29 cellular contexts compared by ENCODE assay signal in the genomic region with DNA sequence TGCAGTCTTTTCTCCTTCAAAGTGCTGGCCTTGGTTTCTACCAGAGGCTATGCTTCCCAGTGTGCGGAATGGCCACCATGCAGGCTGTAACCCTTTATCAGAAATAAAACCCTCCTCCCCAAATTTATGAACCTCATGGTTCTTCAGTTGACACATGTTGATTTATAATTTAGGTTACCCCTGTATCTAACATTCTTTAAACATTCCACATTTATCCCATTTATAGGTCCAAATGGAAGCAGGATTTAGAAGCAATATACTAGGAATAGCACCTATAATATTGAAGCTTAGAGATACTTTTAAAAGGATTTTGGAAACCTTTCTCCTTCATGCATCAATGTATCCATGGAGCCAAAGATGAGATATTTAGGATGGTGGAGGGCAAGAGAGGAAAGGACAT.
DNase-seq lines count a peak whose midpoint lies in the region; ATAC-seq, FAIRE-seq and TF ChIP-seq lines count a peak whose summit lies in the region.
"Had no signal": no experiment of that assay in that cellular context is flagged by ENCODE, and none has a peak within 500 bp of the region (broad histone marks: within the 10 kb centered on the region; RNA-seq: fewer than 3 reads in every experiment).

No MANE protein-coding gene starts in this region.

- H3K27ac ChIP-seq in HepG2 (ENCODE audit: extremely low read length, insufficient read depth, low read length) (no peak overlapping the region), right lobe of liver (no peak overlapping the region)
- H3K27ac ChIP-seq: 22Rv1; A549; BLaER1; BLaER1 treated with 17β-estradiol and CSF1 and Interleukin-3, amounts not matched to agents 10 nM and 100 nM; C4-2B had no signal

- H3K4me1 ChIP-seq in HepG2 (ENCODE audit: insufficient read depth, low read length) (no peaks in the 10 kb centered on the region), right lobe of liver (no peaks in the 10 kb centered on the region)
- H3K4me1 ChIP-seq: A549, BE2C, Caco-2 had no signal

- no peaks in the 10 kb centered on the region for H3K79me2 ChIP-seq in HepG2 (ENCODE audit: insufficient read depth, low read length)

- H3K4me3 ChIP-seq in HepG2 (replicated peaks in 1 of 3; ENCODE audit: insufficient read depth in 1 of 3, low read depth in 2 of 3, low read length in 3 of 3) (no peak overlapping the region), right lobe of liver (no peak overlapping the region)
- H3K4me3 ChIP-seq: A549; BLaER1; BLaER1 treated with 17β-estradiol and CSF1 and Interleukin-3, amounts not matched to agents 10 nM and 100 nM had no signal

- no peaks in the 10 kb centered on the region for H4K20me1 ChIP-seq in HepG2 (ENCODE audit: insufficient read depth, low read length)
- H4K20me1 ChIP-seq: BLaER1; BLaER1 treated with 17β-estradiol and CSF1 and Interleukin-3, amounts not matched to agents 10 nM and 100 nM had no signal

- FAIRE-seq in HepG2 (lab: Jason Lieb, UNC): no peak
- FAIRE-seq: A204.1, A549, D721Med had no signal

- no peak overlapping the region for H3K9ac ChIP-seq in HepG2 (ENCODE audit: insufficient read depth, low read depth, low read length)
- H3K9ac ChIP-seq: BLaER1; BLaER1 treated with 17β-estradiol and CSF1 and Interleukin-3, amounts not matched to agents 10 nM and 100 nM had no signal

- DNase-seq in HepG2 (ENCODE audit: low spot score) (no peak), right lobe of liver (no peak)
- DNase-seq: 8988T; ACHN; AML-193; BE2C; C1 segment of cervical spinal cord; Caco-2; Calu3; CD4-positive, alpha-beta memory T cell; CD4-positive, alpha-beta T cell; CD4-positive, CD25-positive, alpha-beta regulatory T cell; CD8-positive, alpha-beta memory T cell; CD8-positive, alpha-beta T cell; COR-L47; DMS 273 treated with DMSO at 0.1 percent for 48 hours; DMS153; DMS53; DMS79; DMS79 treated with DMSO at 0.1 percent for 48 hours; DND-41; EL had no signal

- H3K27me3 ChIP-seq in HepG2 (ENCODE audit: control insufficient read depth in 1 of 2, insufficient read depth in 2 of 2, low read length in 2 of 2) (no peaks in the 10 kb centered on the region), right lobe of liver (no peaks in the 10 kb centered on the region)
- H3K27me3 ChIP-seq: BE2C; BLaER1; BLaER1 treated with 17β-estradiol and CSF1 and Interleukin-3, amounts not matched to agents 10 nM and 100 nM had no signal

- TF ChIP-seq RAD21 in HepG2 (CRISPR knock-in tag; IDR thresholded peaks at IDR 0.05): no peak

- CTCF ChIA-PET in HepG2 (lab: Yijun Ruan, JAX; ENCODE audit: low intra/inter-chr PET ratio, low total read pairs): no interaction called here

- intact Hi-C loops in HepG2 (cut with micrococcal nuclease; ENCODE audit: unreplicated experiment) (no loop called here), right lobe of liver (cut with DNase I) (no loop called here)

- in situ Hi-C loops in HepG2 (cut with HindIII; ENCODE audit: extremely low pct_ligation_motif_present, low pct_unique_long_range_greater_than_20kb): no loop called here

- H3K36me3 ChIP-seq in HepG2 (replicated peaks in 1 of 2; ENCODE audit: control insufficient read depth in 1 of 2, insufficient read depth in 2 of 2, low read length in 2 of 2) (no peaks in the 10 kb centered on the region), right lobe of liver (no peaks in the 10 kb centered on the region)
- H3K36me3 ChIP-seq: BE2C; BLaER1; BLaER1 treated with 17β-estradiol and CSF1 and Interleukin-3, amounts not matched to agents 10 nM and 100 nM had no signal

- TF ChIP-seq POLR2A in HepG2 (IDR thresholded peaks at IDR 0.05; ENCODE audit: insufficient read depth in 1 of 2, low read depth in 2 of 2, low read length in 2 of 2): no peak
- TF ChIP-seq POLR2A in right lobe of liver (IDR thresholded peaks at IDR 0.05): no peak

- 38% methylated on average over 1 of the region's 1 CpG for WGBS in HepG2 (ENCODE audit: low lambda C conversion rate)
- 60% methylated on average over 1 of the region's 1 CpG for WGBS in right lobe of liver (ENCODE audit: insufficient coverage, low coverage, low lambda C conversion rate, missing lambda C conversion rate)

- BruUV-seq in HepG2 (replicated peaks; lab: Mats Ljungman, UMichigan): no TSS peak

- no peak overlapping the region for H2AFZ ChIP-seq in HepG2 (ENCODE audit: low read length)

- H3K9me3 ChIP-seq in HepG2 (ENCODE audit: low read length) (peaks cover 62% of the 10 kb centered on the region), right lobe of liver (no peaks in the 10 kb centered on the region)
- H3K9me3 ChIP-seq: A549, BE2C, Caco-2 had no signal

- TF ChIP-seq CTCF in HepG2 (CRISPR knock-in tag; IDR thresholded peaks at IDR 0.05) (no peak), right lobe of liver (IDR thresholded peaks at IDR 0.05) (no peak)

- POLR2A ChIA-PET in HepG2 (lab: Yijun Ruan, JAX): no interaction called here

- ATAC-seq in HepG2 (no peak), right lobe of liver (no peak)
- ATAC-seq: A549; CD8-positive, alpha-beta T cell had no signal

- no peak overlapping the region for H3K4me2 ChIP-seq in HepG2 (ENCODE audit: low read depth, low read length)
- H3K4me2 ChIP-seq: A549, BLaER1 had no signal

- TF ChIP-seq EP300 in HepG2 (IDR thresholded peaks at IDR 0.05; ENCODE audit: low read depth in 2 of 2, low read length in 2 of 2): no peak
- no peak for TF ChIP-seq EP300 in HepG2 (CRISPR knock-in tag; IDR thresholded peaks at IDR 0.05; ENCODE audit: borderline replicate concordance)

TF ChIP-seq in HepG2, 621 proteins besides CTCF, POLR2A, EP300 and RAD21:
- TF ChIP-seq JARID2 (CRISPR knock-in tag; IDR thresholded peaks at IDR 0.05; ENCODE audit: insufficient replicate concordance) (no peak), MXD4 (CRISPR knock-in tag; IDR thresholded peaks at IDR 0.05) (no peak), ZNF101 (CRISPR knock-in tag; IDR thresholded peaks at IDR 0.05; ENCODE audit: borderline replicate concordance, low read depth) (peak; percentile 100)
- TF ChIP-seq, protein P1, sequence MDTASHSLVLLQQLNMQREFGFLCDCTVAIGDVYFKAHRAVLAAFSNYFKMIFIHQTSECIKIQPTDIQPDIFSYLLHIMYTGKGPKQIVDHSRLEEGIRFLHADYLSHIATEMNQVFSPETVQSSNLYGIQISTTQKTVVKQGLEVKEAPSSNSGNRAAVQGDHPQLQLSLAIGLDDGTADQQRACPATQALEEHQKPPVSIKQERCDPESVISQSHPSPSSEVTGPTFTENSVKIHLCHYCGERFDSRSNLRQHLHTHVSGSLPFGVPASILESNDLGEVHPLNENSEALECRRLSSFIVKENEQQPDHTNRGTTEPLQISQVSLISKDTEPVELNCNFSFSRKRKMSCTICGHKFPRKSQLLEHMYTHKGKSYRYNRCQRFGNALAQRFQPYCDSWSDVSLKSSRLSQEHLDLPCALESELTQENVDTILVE (CRISPR knock-in tag; IDR thresholded peaks at IDR 0.05): no peak
